Comparison of ENCODE assay signal across 9 cellular contexts in the genomic region with DNA sequence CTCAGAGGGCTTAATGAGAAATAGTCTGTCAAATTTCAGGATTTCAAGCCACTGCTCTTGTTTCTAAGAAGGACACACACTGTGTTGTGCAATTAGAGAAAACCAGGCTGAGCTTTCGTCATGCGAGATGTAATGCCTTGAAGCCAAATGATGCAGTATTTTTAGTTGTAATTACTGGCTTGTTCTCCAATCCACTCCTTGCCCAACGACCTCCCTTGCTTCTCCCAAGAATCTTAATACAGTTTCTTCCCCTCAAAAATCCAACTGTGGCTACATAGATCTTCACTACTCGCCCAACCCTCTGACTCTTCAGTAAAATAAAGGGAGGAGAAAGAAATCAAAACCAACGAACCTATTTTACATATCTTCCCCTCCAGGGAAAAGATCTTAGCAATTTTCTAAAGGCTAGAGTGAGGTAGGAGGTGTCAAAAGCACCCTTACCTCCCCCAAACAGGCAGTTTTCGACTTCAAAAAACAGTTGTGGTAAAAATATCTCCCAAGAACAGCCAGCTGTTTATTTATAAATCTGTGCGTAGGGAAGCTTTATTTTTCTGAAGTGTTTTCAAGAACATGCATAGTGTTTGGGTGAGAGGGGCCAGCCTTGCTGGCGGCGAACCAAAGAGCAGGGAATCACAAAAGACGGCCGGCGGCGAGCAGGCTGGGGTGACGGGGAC.
DNase-seq lines count a peak whose midpoint lies in the region; ATAC-seq and TF ChIP-seq lines count a peak whose summit lies in the region.
"Had no signal": no experiment of that assay in that cellular context is flagged by ENCODE, and none has a peak within 500 bp of the region (broad histone marks: within the 10 kb centered on the region; RNA-seq: fewer than 3 reads in every experiment).

No MANE protein-coding gene starts in this region.

- no peaks in the 10 kb centered on the region for H3K9me3 Mint-ChIP-seq in stimulated activated effector memory CD8-positive, alpha-beta T cell treated with anti-CD3 and anti-CD28 coated beads, Interleukin-12 subunit alpha, Interleukin-12 subunit beta, amount 100 ng/mL, for 72 hours

- ATAC-seq in stimulated activated effector memory CD8-positive, alpha-beta T cell treated with anti-CD3 and anti-CD28 coated beads, Interleukin-12 subunit alpha, Interleukin-12 subunit beta, amount 100 ng/mL, for 72 hours: no peak
- ATAC-seq in HG03280 (IDR thresholded peaks at IDR 0.05; ENCODE audit: unreplicated experiment): no peak
- ATAC-seq: HCT116 had no signal

- H3K4me3 ChIP-seq in AG10803 (ENCODE audit: low read length) (peak overlapping the region; percentile 62), HUES6 (ENCODE audit: low read depth, low read length) (peak overlapping the region; percentile 68), astrocyte of the spinal cord (ENCODE audit: low read depth, low read length) (peak overlapping the region; percentile 48)

- no peaks in the 10 kb centered on the region for H3K36me3 Mint-ChIP-seq in stimulated activated effector memory CD8-positive, alpha-beta T cell treated with anti-CD3 and anti-CD28 coated beads, Interleukin-12 subunit alpha, Interleukin-12 subunit beta, amount 100 ng/mL, for 72 hours

- H3K4me3 Mint-ChIP-seq in stimulated activated effector memory CD8-positive, alpha-beta T cell treated with anti-CD3 and anti-CD28 coated beads, Interleukin-12 subunit alpha, Interleukin-12 subunit beta, amount 100 ng/mL, for 72 hours: peak overlapping the region; percentile 27

- peak overlapping the region; percentile 64 for H3K9ac ChIP-seq in HUES6 (ENCODE audit: low read length)

- peaks cover 22% of the 10 kb centered on the region for H3K27me3 ChIP-seq in HUES6 (ENCODE audit: control insufficient read depth, insufficient read depth, low read length)

- CTCF ChIA-PET in GM10248 (lab: Yijun Ruan, JAX): interaction anchor here (0.6 to 1.4 kb wide), 6 partner anchors 10 to 626 kb away, joined by 3 to 5 read pairs (median 4); no protein-coding TSS in a partner anchor

- H3K27ac Mint-ChIP-seq in stimulated activated effector memory CD8-positive, alpha-beta T cell treated with anti-CD3 and anti-CD28 coated beads, Interleukin-12 subunit alpha, Interleukin-12 subunit beta, amount 100 ng/mL, for 72 hours: no peak overlapping the region

- TF ChIP-seq CTCF in AG10803 (conservative IDR thresholded peaks at IDR 0.05; ENCODE audit: low read length) (no peak), astrocyte of the spinal cord (IDR thresholded peaks at IDR 0.05; ENCODE audit: low read depth, low read length) (no peak), GM10248 (IDR thresholded peaks at IDR 0.05; ENCODE audit: control extremely low read depth, extremely low read depth, low read depth, missing control alignments) (no peak)

- in situ Hi-C loops in astrocyte of the spinal cord (cut with HindIII; ENCODE audit: low sequenced_read_pairs): no loop called here

- no peaks in the 10 kb centered on the region for H3K36me3 ChIP-seq in HUES6 (ENCODE audit: control insufficient read depth, insufficient read depth, low read length)

- H3K4me1 ChIP-seq in HUES6 (ENCODE audit: control insufficient read depth, insufficient read depth, low read length): peaks cover 22% of the 10 kb centered on the region

- no peaks in the 10 kb centered on the region for H3K4me1 Mint-ChIP-seq in stimulated activated effector memory CD8-positive, alpha-beta T cell treated with anti-CD3 and anti-CD28 coated beads, Interleukin-12 subunit alpha, Interleukin-12 subunit beta, amount 100 ng/mL, for 72 hours

- H3K27ac ChIP-seq in HUES6 (ENCODE audit: low read depth, low read length): no peak overlapping the region

- DNase-seq in AG10803 (ENCODE audit: low read depth): peak; percentile 80
- peak; percentile 50 for DNase-seq in astrocyte of the spinal cord (ENCODE audit: low read depth, low spot score)
- peak; percentile 56 for DNase-seq in inferior parietal cortex (ENCODE audit: extremely low spot score)
- no peak for DNase-seq in stimulated activated effector memory CD8-positive, alpha-beta T cell treated with anti-CD3 and anti-CD28 coated beads, Interleukin-12 subunit alpha, Interleukin-12 subunit beta, amount 100 ng/mL, for 72 hours (ENCODE audit: low spot score in 2 of 2)
- no peak for DNase-seq in HK-2 (ENCODE audit: unreplicated experiment)
- DNase-seq in GM10248 (ENCODE audit: extremely low spot score): no peak

- H3K9me3 ChIP-seq in HUES6 (ENCODE audit: control insufficient read depth, insufficient read depth, low read depth, low read length): no peaks in the 10 kb centered on the region

- POLR2A ChIA-PET in GM10248 (lab: Yijun Ruan, JAX): no interaction called here

Comparison
In these comparisons a context has a peak if more than half of its experiments do, and no peak if none do; other contexts are left out.
1. DNase-seq: peak in AG10803 (single experiment), astrocyte of the spinal cord (single experiment) and inferior parietal cortex (single experiment); none in stimulated activated effector memory CD8-positive, alpha-beta T cell treated with anti-CD3 and anti-CD28 coated beads, Interleukin-12 subunit alpha, Interleukin-12 subunit beta, amount 100 ng/mL, for 72 hours (0 of 2), HK-2 (single experiment) and GM10248 (single experiment).
2. Peak in every context shown above with its lines, with median percentiles within 50 percentile points of each other: H3K4me3 ChIP-seq.